In genomic region chr6:156976144-156977088, GRCh38 we compare ENCODE assay signal across 8 cellular contexts.
DNase-seq lines count a peak whose midpoint lies in the region; ATAC-seq and TF ChIP-seq lines count a peak whose summit lies in the region.

No MANE protein-coding gene starts in this region.

- H3K4me3 ChIP-seq in GM23248 (peak overlapping the region; percentile 68), endocrine pancreas (ENCODE audit: control insufficient read depth, insufficient read depth, low read length) (peak overlapping the region; percentile 72), WERI-Rb-1 (ENCODE audit: low read depth, low read length) (no peak overlapping the region)

- no peaks in the 10 kb centered on the region for H3K9me2 ChIP-seq in GM23248 (ENCODE audit: insufficient read depth)

- peak overlapping the region; percentile 82 for H3K9ac ChIP-seq in GM23248
- H3K9ac ChIP-seq in endocrine pancreas (ENCODE audit: control insufficient read depth, insufficient read depth, low read length): no peak overlapping the region

- intact Hi-C loops in sciatic nerve (cut with DNase I): no loop called here

- in situ Hi-C loops in GM23248 (cut with MboI): no loop called here

- ATAC-seq in sciatic nerve: peak; percentile 41

- TF ChIP-seq CTCF in WERI-Rb-1 (IDR thresholded peaks at IDR 0.05; ENCODE audit: low read depth, low read length): no peak

- H3K36me3 ChIP-seq in GM23248 (ENCODE audit: low read depth): no peaks in the 10 kb centered on the region
- no peaks in the 10 kb centered on the region for H3K36me3 ChIP-seq in endocrine pancreas (ENCODE audit: control insufficient read depth, insufficient read depth, low read length)
- no peaks in the 10 kb centered on the region for H3K36me3 ChIP-seq in WERI-Rb-1

- H3K79me2 ChIP-seq in GM23248 (ENCODE audit: insufficient read depth): peaks cover 100% of the 10 kb centered on the region

- H3K27ac ChIP-seq in GM23248: peak overlapping the region; percentile 54
- no peak overlapping the region for H3K27ac ChIP-seq in WERI-Rb-1

- no peaks in the 10 kb centered on the region for H3K27me3 ChIP-seq in GM23248 (replicated peaks; ENCODE audit: insufficient read depth)
- no peaks in the 10 kb centered on the region for H3K27me3 ChIP-seq in endocrine pancreas (ENCODE audit: control insufficient read depth, insufficient read depth, low read length)
- no peaks in the 10 kb centered on the region for H3K27me3 ChIP-seq in WERI-Rb-1 (ENCODE audit: insufficient read depth, low read depth, severe bottlenecking)

- H4K20me1 ChIP-seq in GM23248 (ENCODE audit: insufficient read depth): no peaks in the 10 kb centered on the region

- peak overlapping the region; percentile 78 for H3K4me2 ChIP-seq in GM23248 (ENCODE audit: unreplicated experiment)

- no peaks in the 10 kb centered on the region for H3F3A ChIP-seq in GM23248 (ENCODE audit: insufficient read depth)

- H2AFZ ChIP-seq in GM23248: peak overlapping the region; percentile 45

- H3K9me3 ChIP-seq in GM23248 (ENCODE audit: low read depth) (no peaks in the 10 kb centered on the region), endocrine pancreas (ENCODE audit: control insufficient read depth, low read length) (no peaks in the 10 kb centered on the region), WERI-Rb-1 (ENCODE audit: severe bottlenecking) (no peaks in the 10 kb centered on the region)

- WGBS in GM23248 (ENCODE audit: low coverage in 1 of 2, low lambda C conversion rate in 2 of 2, missing lambda C conversion rate in 2 of 2), 2 experiments: 51 to 57% methylated on average over 20 to 21 of the region's 21 CpGs

- H3K4me1 ChIP-seq in GM23248 (ENCODE audit: insufficient read depth) (0 out of 2 replicates have a peak, but pooled peaks cover 3% of the 10 kb centered on the region), endocrine pancreas (ENCODE audit: control insufficient read depth, insufficient read depth, low read length) (peaks cover 18% of the 10 kb centered on the region)

- DNase-seq in GM23248: peak; percentile 67
- DNase-seq in NCI-H748 treated with DMSO at 0.1 percent for 48 hours (lab: John Stamatoyannopoulos, UW): peak; percentile 19
- no peak for DNase-seq in sciatic nerve (ENCODE audit: low spot score)
- DNase-seq in WERI-Rb-1: no peak
- DNase-seq in stimulated activated naive CD4-positive, alpha-beta T cell treated with Interleukin-2 at 50 U/mL for 16 hours (lab: John Stamatoyannopoulos, UW): no peak
- no peak for DNase-seq in iPS-NIHi7 (ENCODE audit: extremely low spot score)
- DNase-seq in NCI-H345 (lab: John Stamatoyannopoulos, UW): no peak

Comparison
In these comparisons a context has a peak if more than half of its experiments do, and no peak if none do; other contexts are left out.
1. DNase-seq: peak in GM23248 (single experiment) and NCI-H748 treated with DMSO at 0.1 percent for 48 hours (single experiment); none in sciatic nerve (single experiment), WERI-Rb-1 (single experiment), stimulated activated naive CD4-positive, alpha-beta T cell treated with Interleukin-2 at 50 U/mL for 16 hours (single experiment), iPS-NIHi7 (single experiment) and NCI-H345 (single experiment).